ENCODE assay signal across 12 cellular contexts in the genomic region with DNA sequence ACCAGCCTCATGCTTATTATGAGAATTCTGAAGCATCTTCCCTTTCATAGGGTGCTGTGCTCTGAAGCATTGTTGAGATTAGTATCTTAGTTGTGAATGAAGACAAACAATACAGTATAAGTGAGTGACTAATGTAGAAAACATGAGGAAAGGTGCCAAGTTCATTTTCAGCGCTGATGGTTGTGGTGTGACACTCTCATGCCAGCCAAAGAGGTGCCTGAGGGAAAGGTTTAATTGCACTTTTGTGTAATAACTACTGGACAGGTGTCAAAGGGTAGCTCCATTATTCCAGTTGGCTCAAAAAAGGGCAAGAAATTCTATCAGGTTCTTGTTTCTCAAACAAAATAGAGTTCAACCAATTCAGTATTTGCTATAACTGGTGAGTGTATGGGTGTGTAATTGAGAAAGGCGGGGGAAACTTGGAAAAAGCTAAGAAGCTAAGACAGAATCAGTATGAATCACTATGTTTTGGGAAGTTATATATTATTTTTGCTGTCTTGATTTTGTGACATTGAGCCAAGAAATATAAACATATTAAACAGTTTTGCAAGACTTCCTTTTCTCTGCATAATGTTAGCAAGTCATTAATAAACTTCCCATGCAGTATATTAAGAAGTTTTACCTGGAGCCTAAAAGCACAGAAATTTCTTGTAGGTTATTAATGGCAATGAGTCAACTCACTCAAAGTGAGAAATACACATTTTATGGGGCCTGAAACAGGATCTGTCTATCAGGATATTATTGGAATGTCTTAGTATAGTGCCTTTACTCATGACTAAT. TPM values are rescaled to one million over a fixed set of nuclear protein-coding genes. Genes with fewer than 3 reads are reported as not detected.
DNase-seq lines count a peak whose midpoint lies in the region; ATAC-seq, FAIRE-seq and TF ChIP-seq lines count a peak whose summit lies in the region.
"Had no signal": no experiment of that assay in that cellular context is flagged by ENCODE, and none has a peak within 500 bp of the region (broad histone marks: within the 10 kb centered on the region; RNA-seq: fewer than 3 reads in every experiment).

No MANE protein-coding gene starts in this region.

- no peak for TF ChIP-seq POLR2A in H54 (IDR thresholded peaks at IDR 0.05; ENCODE audit: low read depth, low read length)

- no peak for TF ChIP-seq CTCF in fibroblast of villous mesenchyme (IDR thresholded peaks at IDR 0.05; ENCODE audit: insufficient read depth, low read depth, low read length)

- no peak overlapping the region for H3K4me3 ChIP-seq in fibroblast of villous mesenchyme (ENCODE audit: low read depth, low read length)
- H3K4me3 ChIP-seq: BLaER1 treated with 17β-estradiol and CSF1 and Interleukin-3, amounts not matched to agents 10 nM and 100 nM; esophagus muscularis mucosa had no signal

- peak; percentile 96 for FAIRE-seq in H54 (lab: Jason Lieb, UNC)

- peak; percentile 96 for DNase-seq in A172 (ENCODE audit: low spot score)
- DNase-seq in H54 (ENCODE audit: insufficient read length, low spot score), result no peak
- peak; percentile 73 for DNase-seq in RPMI7951 (ENCODE audit: low read depth)
- peak; percentile 42 for DNase-seq in fibroblast of villous mesenchyme (ENCODE audit: low read depth)
- DNase-seq in C1 segment of cervical spinal cord (lab: John Stamatoyannopoulos, UW), result no peak
- no peak for DNase-seq in NOMO-1 treated with DMSO at 0.1 percent for 48 hours (lab: John Stamatoyannopoulos, UW; ENCODE audit: unreplicated experiment)
- DNase-seq: activated naive CD4-positive, alpha-beta T cell; NCI-H1092 had no signal

- ATAC-seq in GM18520 (IDR thresholded peaks at IDR 0.05; ENCODE audit: unreplicated experiment) (no peak), GM21737 (IDR thresholded peaks at IDR 0.05; ENCODE audit: unreplicated experiment) (no peak)

RNA-seq across cellular contexts. Expression of a gene that starts 31.8 kb away (rescaled TPM):
- 0.05 and 0.29 TPM in 2 replicates for total RNA-seq in A172 (2014; rRNA removed; shearing (Covaris generic))
- 8.0 and 8.7 TPM in 2 replicates for total RNA-seq in RPMI7951 (2014; rRNA removed; shearing (Covaris generic))
- total RNA-seq in fibroblast of villous mesenchyme, result 18.7 and 61.7 TPM in 2 replicates

Comparison
In these comparisons a context has a peak if more than half of its experiments do, and no peak if none do; other contexts are left out.
1. DNase-seq: peak in A172 (single experiment), RPMI7951 (single experiment) and fibroblast of villous mesenchyme (single experiment); none in H54 (single experiment), C1 segment of cervical spinal cord (0 of 14) and NOMO-1 treated with DMSO at 0.1 percent for 48 hours (single experiment).